Comparison of ENCODE assay signal across 20 cellular contexts in genomic region chr12:65323025-65323424, GRCh38. TPM values are rescaled to one million over a fixed set of nuclear protein-coding genes. Genes with fewer than 3 reads are reported as not detected.
A peak's percentile ranks its signal among the peaks of the same experiment; 100 is the strongest.
DNase-seq lines count a peak whose midpoint lies in the region; ATAC-seq, FAIRE-seq and TF ChIP-seq lines count a peak whose summit lies in the region.
"Had no signal": no experiment of that assay in that cellular context is flagged by ENCODE, and none has a peak within 500 bp of the region (broad histone marks: within the 10 kb centered on the region; RNA-seq: fewer than 3 reads in every experiment).

No MANE protein-coding gene starts in this region.

- 12 to 44% (median 17%) methylated on average over 5 of the region's 5 CpGs for WGBS in small intestine, 3 donors

- H2AFZ ChIP-seq in PC-9: no peak overlapping the region
- H2AFZ ChIP-seq: GM23248 had no signal

- no peaks in the 10 kb centered on the region for H3K9me2 ChIP-seq in PC-9 (ENCODE audit: insufficient read depth)

- H3K9me3 ChIP-seq in small intestine (ENCODE audit: control insufficient read depth, low read depth) (no peaks in the 10 kb centered on the region), PC-9 (ENCODE audit: insufficient read depth, low read depth) (no peaks in the 10 kb centered on the region)

- CTCF ChIA-PET in PC-9 (lab: Charles Lee): no interaction called here

- POLR2A ChIA-PET in PC-9 (lab: Charles Lee; ENCODE audit: unreplicated experiment): no interaction called here

- H3K4me3 ChIP-seq in LNCaP clone FGC (ENCODE audit: low read depth, low read length) (no peak overlapping the region), small intestine (ENCODE audit: low read depth in 1 of 2, low read length in 2 of 2) (no peak overlapping the region), PC-9 (no peak overlapping the region)
- H3K4me3 ChIP-seq: GM12878, GM23248 had no signal

- H3K36me3 ChIP-seq in small intestine (ENCODE audit: control insufficient read depth in 2 of 2, insufficient read depth in 2 of 2, low read length in 2 of 2): no peaks in the 10 kb centered on the region
- no peaks in the 10 kb centered on the region for H3K36me3 ChIP-seq in PC-9 (ENCODE audit: low read depth)

- peak overlapping the region in 2 of 3 experiments; percentile 2 to 40 for H3K27ac Mint-ChIP-seq in nephron
- H3K27ac Mint-ChIP-seq: CD4-positive, alpha-beta memory T cell had no signal

- no TSS peak for BruUV-seq in PC-9 (replicated peaks; lab: Mats Ljungman, UMichigan)

- FAIRE-seq in small intestine (lab: Jason Lieb, UNC): no peak
- no peak for FAIRE-seq in D721Med (lab: Jason Lieb, UNC)
- FAIRE-seq: GM12878, GM19239, H1 had no signal

- intact Hi-C loops in PC-9 (cut with micrococcal nuclease; ENCODE audit: unreplicated experiment): no loop called here

- H3K4me3 Mint-ChIP-seq in nephron: no peak overlapping the region
- H3K4me3 Mint-ChIP-seq: CD4-positive, alpha-beta memory T cell had no signal

- H3K27ac ChIP-seq in VCaP (peak overlapping the region; percentile 59), small intestine (ENCODE audit: low read depth in 1 of 2, low read length in 1 of 2) (no peak overlapping the region), PC-9 (no peak overlapping the region)
- H3K27ac ChIP-seq: GM23248 had no signal

- H3K36me3 Mint-ChIP-seq in nephron (ENCODE audit: low read depth): no peaks in the 10 kb centered on the region
- H3K36me3 Mint-ChIP-seq: CD4-positive, alpha-beta memory T cell had no signal

- peak; percentile 79 for DNase-seq in LNCaP clone FGC (ENCODE audit: low read depth)
- DNase-seq in small intestine: peak; percentile 42
- DNase-seq in PC-9: no peak
- no peak for DNase-seq in D721Med (ENCODE audit: insufficient read length, low spot score)
- DNase-seq: C1 segment of cervical spinal cord; Calu3; CD4-positive, alpha-beta memory T cell; COR-L47; DMS79; EL; GDM1; GM23248; H7; HCEC 1CT had no signal

- H3K79me2 ChIP-seq in PC-9 (ENCODE audit: low read depth): no peaks in the 10 kb centered on the region

- no peak overlapping the region for H3K4me2 ChIP-seq in PC-9

- H3K4me1 ChIP-seq in small intestine (ENCODE audit: control insufficient read depth in 2 of 2, insufficient read depth in 1 of 2, low read depth in 1 of 2, low read length in 1 of 2) (no peaks in the 10 kb centered on the region), PC-9 (replicated peaks; ENCODE audit: insufficient read depth) (no peaks in the 10 kb centered on the region)

- no peak for ATAC-seq in HG03354 (IDR thresholded peaks at IDR 0.05; ENCODE audit: poor library complexity, severe bottlenecking, unreplicated experiment)
- ATAC-seq: GM12878 had no signal

- no peak for TF ChIP-seq CTCF in LNCaP clone FGC (IDR thresholded peaks at IDR 0.05; ENCODE audit: control insufficient read depth, extremely low read depth, insufficient read depth)
- TF ChIP-seq CTCF in VCaP (conservative IDR thresholded peaks at IDR 0.05): no peak
- TF ChIP-seq CTCF in nephron (IDR thresholded peaks at IDR 0.05; ENCODE audit: unreplicated experiment in 3 of 3): no peak
- no peak for TF ChIP-seq CTCF in PC-9 (conservative IDR thresholded peaks at IDR 0.05)
- no peak for TF ChIP-seq CTCF in D721Med (IDR thresholded peaks at IDR 0.05; ENCODE audit: insufficient read depth, missing control alignments)

- H3K4me1 Mint-ChIP-seq in nephron: peaks cover 23% of the 10 kb centered on the region
- H3K4me1 Mint-ChIP-seq: CD4-positive, alpha-beta memory T cell had no signal

- H3K27me3 Mint-ChIP-seq in nephron (ENCODE audit: low read depth): no peaks in the 10 kb centered on the region

- no peaks in the 10 kb centered on the region for H3F3A ChIP-seq in PC-9 (ENCODE audit: insufficient read depth, low read depth)

- no peaks in the 10 kb centered on the region for H4K20me1 ChIP-seq in PC-9 (ENCODE audit: insufficient read depth)

- H3K27me3 ChIP-seq in small intestine (ENCODE audit: control insufficient read depth in 2 of 2, insufficient read depth in 2 of 2, low read length in 2 of 2) (no peaks in the 10 kb centered on the region), PC-9 (ENCODE audit: insufficient read depth, low read depth) (no peaks in the 10 kb centered on the region)

- no peaks in the 10 kb centered on the region for H3K9me3 Mint-ChIP-seq in nephron

RNA-seq across cellular contexts. Expression of gene MSRB3, which starts 44.5 kb away (rescaled TPM):
- 10 to 100 TPM in 1 of 3 donors, 1 to 10 TPM in 1, under 1 TPM in 1; 0.89 to 12.7 (median 4.3) TPM for polyA plus RNA-seq in small intestine
- 0.55 and 1.2 TPM in 2 replicates for total RNA-seq in PC-9 (2021)
- total RNA-seq: CD4-positive, alpha-beta memory T cell had no signal
- polyA plus RNA-seq: CD4-positive, alpha-beta memory T cell had no signal

Comparison
In these comparisons a context has a peak if more than half of its experiments do, and no peak if none do; other contexts are left out.
1. DNase-seq: peak in LNCaP clone FGC (single experiment) and small intestine (single experiment); none in PC-9 (0 of 2) and D721Med (single experiment).